ENCODE assay signal across 28 cellular contexts in genomic region chr2:165237056-165237455, GRCh38. TPM values are rescaled to one million over a fixed set of nuclear protein-coding genes. Genes with fewer than 3 reads are reported as not detected.
A peak's percentile ranks its signal among the peaks of the same experiment; 100 is the strongest.
DNase-seq lines count a peak whose midpoint lies in the region.
"Had no signal": no experiment of that assay in that cellular context is flagged by ENCODE, and none has a peak within 500 bp of the region (broad histone marks: within the 10 kb centered on the region; RNA-seq: fewer than 3 reads in every experiment).

No MANE protein-coding gene starts in this region.

- peak; percentile 58 to 68 for DNase-seq in trophoblast cell
- no peak for DNase-seq in activated naive CD4-positive, alpha-beta T cell treated with anti-CD3 and anti-CD28 coated beads, Interleukin-2, amount 50 U/mL, for 16 hours
- DNase-seq: 8988T; ACHN; AML-193; BE2C; C1 segment of cervical spinal cord; Caco-2; Calu3; CD4-positive, alpha-beta memory T cell; CD4-positive, alpha-beta T cell; CD4-positive, CD25-positive, alpha-beta regulatory T cell; CD8-positive, alpha-beta memory T cell; CD8-positive, alpha-beta T cell; COR-L47; DMS 273 treated with DMSO at 0.1 percent for 48 hours; DMS153; DMS53; DMS79; DMS79 treated with DMSO at 0.1 percent for 48 hours; DND-41; EL had no signal

- H4K8ac ChIP-seq in trophoblast cell (ENCODE audit: low read depth, low read length) = no peak overlapping the region

- H2BK12ac ChIP-seq in trophoblast cell (ENCODE audit: low read length) = no peak overlapping the region

- H3K79me2 ChIP-seq in trophoblast cell (ENCODE audit: control insufficient read depth, insufficient read depth, low read length, poor library complexity) = no peaks in the 10 kb centered on the region

- H3K23ac ChIP-seq in trophoblast cell (ENCODE audit: low read length) = no peak overlapping the region

- H3K4me1 ChIP-seq in trophoblast cell (ENCODE audit: control insufficient read depth in 1 of 2, insufficient read depth in 2 of 2, low read length in 2 of 2) = no peaks in the 10 kb centered on the region
- H3K4me1 ChIP-seq: A549; BE2C; BLaER1; BLaER1 treated with 17β-estradiol and CSF1 and Interleukin-3, amounts not matched to agents 10 nM and 100 nM; Caco-2 had no signal

- H3K4me2 ChIP-seq in trophoblast cell (ENCODE audit: low read length) = no peak overlapping the region
- H3K4me2 ChIP-seq: A549; BLaER1; BLaER1 treated with 17β-estradiol and CSF1 and Interleukin-3, amounts not matched to agents 10 nM and 100 nM had no signal

- no peak overlapping the region for H3K27ac ChIP-seq in trophoblast cell (ENCODE audit: low read depth, low read length)
- H3K27ac ChIP-seq: 22Rv1; A549; BLaER1; BLaER1 treated with 17β-estradiol and CSF1 and Interleukin-3, amounts not matched to agents 10 nM and 100 nM; C4-2B had no signal

- no peaks in the 10 kb centered on the region for H3K79me1 ChIP-seq in trophoblast cell (ENCODE audit: low read length)

- no peak overlapping the region for H4K12ac ChIP-seq in trophoblast cell (ENCODE audit: low read depth, low read length)

- no peak overlapping the region for H3K4ac ChIP-seq in trophoblast cell (ENCODE audit: low read depth, low read length)

- no peak overlapping the region for H4K91ac ChIP-seq in trophoblast cell (ENCODE audit: low read depth, low read length)

- no peak overlapping the region for H3K14ac ChIP-seq in trophoblast cell (ENCODE audit: low read length)

- H3K9me3 ChIP-seq in trophoblast cell (ENCODE audit: insufficient read depth, low read depth, low read length) = no peaks in the 10 kb centered on the region
- H3K9me3 ChIP-seq: A549; BE2C; BLaER1; BLaER1 treated with 17β-estradiol and CSF1 and Interleukin-3, amounts not matched to agents 10 nM and 100 nM; Caco-2 had no signal

- no CpG with 5 or more reads among the region's 2 CpGs for WGBS in trophoblast cell (ENCODE audit: extremely low coverage, insufficient coverage, insufficient read length)

- H3K36me3 ChIP-seq in trophoblast cell (ENCODE audit: control insufficient read depth in 1 of 2, insufficient read depth in 2 of 2, low read length in 2 of 2) = no peaks in the 10 kb centered on the region
- H3K36me3 ChIP-seq: BE2C; BLaER1; BLaER1 treated with 17β-estradiol and CSF1 and Interleukin-3, amounts not matched to agents 10 nM and 100 nM had no signal

- H3K9ac ChIP-seq in trophoblast cell (ENCODE audit: low read length) = no peak overlapping the region
- H3K9ac ChIP-seq: BLaER1; BLaER1 treated with 17β-estradiol and CSF1 and Interleukin-3, amounts not matched to agents 10 nM and 100 nM had no signal

- H2BK5ac ChIP-seq in trophoblast cell (ENCODE audit: low read depth, low read length, poor library complexity) = no peak overlapping the region

- H3K27me3 ChIP-seq in trophoblast cell (ENCODE audit: insufficient read depth, low read length) = no peaks in the 10 kb centered on the region
- H3K27me3 ChIP-seq: BE2C; BLaER1; BLaER1 treated with 17β-estradiol and CSF1 and Interleukin-3, amounts not matched to agents 10 nM and 100 nM had no signal

- no peak overlapping the region for H2BK120ac ChIP-seq in trophoblast cell (ENCODE audit: insufficient read depth, low read length, poor library complexity)

- H3K18ac ChIP-seq in trophoblast cell (ENCODE audit: low read length) = no peak overlapping the region

- no peak overlapping the region for H3K4me3 ChIP-seq in trophoblast cell (ENCODE audit: low read depth, low read length)
- H3K4me3 ChIP-seq: A549; BLaER1; BLaER1 treated with 17β-estradiol and CSF1 and Interleukin-3, amounts not matched to agents 10 nM and 100 nM had no signal

- no peak overlapping the region for H2AK5ac ChIP-seq in trophoblast cell (ENCODE audit: low read length)

- H2AFZ ChIP-seq in trophoblast cell (ENCODE audit: insufficient read depth, low read length, poor library complexity) = no peak overlapping the region

RNA-seq across cellular contexts. Expression of gene SCN2A, which starts 2.2 kb away (rescaled TPM):
- polyA plus RNA-seq in trophoblast cell (2013) = 0.10 and 0.14 TPM in 2 replicates
- polyA plus RNA-seq: CD14-positive monocyte; CD4-positive, alpha-beta memory T cell; CD4-positive, CD25-positive, alpha-beta regulatory T cell; CD8-positive, alpha-beta memory T cell had no signal

RNA-seq across cellular contexts. Expression of gene SCN3A, which starts 33.2 kb away (rescaled TPM):
- polyA plus RNA-seq in trophoblast cell (2013) = under 0.01 TPM in 1 of 2 replicates, not detected in the other
- polyA plus RNA-seq: CD14-positive monocyte; CD4-positive, alpha-beta memory T cell; CD8-positive, alpha-beta memory T cell had no signal
